In genomic region chr20:1363522-1363921, GRCh38 we compare ENCODE assay signal across 1 cellular context.
TF ChIP-seq lines count a peak whose summit lies in the region.

No MANE protein-coding gene starts in this region.

TF ChIP-seq in WTC11, 78 proteins besides CTCF, POLR2A, EP300 and RAD21 (continued from another document):
- no peak for TF ChIP-seq ZNF425 (CRISPR knock-in tag; conservative IDR thresholded peaks at IDR 0.05)
- TF ChIP-seq OVOL2 (CRISPR knock-in tag; IDR thresholded peaks at IDR 0.05; ENCODE audit: borderline replicate concordance) = no peak
- no peak for TF ChIP-seq JUN (CRISPR knock-in tag; IDR thresholded peaks at IDR 0.05)
- TF ChIP-seq IRF1 (CRISPR knock-in tag; IDR thresholded peaks at IDR 0.05) = no peak
- no peak for TF ChIP-seq ZNF396 (CRISPR knock-in tag; IDR thresholded peaks at IDR 0.05; ENCODE audit: borderline replicate concordance)
- TF ChIP-seq CREB1 (CRISPR knock-in tag; IDR thresholded peaks at IDR 0.05) = no peak
- no peak for TF ChIP-seq ATF1 (CRISPR knock-in tag; IDR thresholded peaks at IDR 0.05)
- no peak for TF ChIP-seq FOXK1 (CRISPR knock-in tag; IDR thresholded peaks at IDR 0.05)
